ENCODE assay signal across 1 cellular context in the genomic region with DNA sequence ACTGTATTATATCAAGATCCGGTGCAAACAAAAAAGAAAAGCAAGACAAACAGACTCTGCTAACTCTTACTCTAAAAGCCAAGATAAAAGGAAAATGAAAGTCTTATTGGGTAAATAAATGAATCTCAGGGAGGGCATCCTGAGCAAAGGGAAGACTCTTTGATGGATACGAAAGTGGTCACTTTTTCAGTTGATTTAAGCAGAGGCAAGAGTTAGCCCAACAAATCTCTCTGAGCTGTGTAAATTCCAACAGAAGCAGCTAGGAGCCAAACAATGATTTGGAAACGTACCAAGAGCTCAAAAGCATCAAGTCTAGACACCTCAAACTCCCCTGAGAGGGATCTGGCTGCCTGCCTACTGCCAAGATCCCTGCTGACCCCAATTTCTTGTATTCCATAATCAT.
TF ChIP-seq lines count a peak whose summit lies in the region.

No MANE protein-coding gene starts in this region.

TF ChIP-seq in HepG2, 621 proteins besides CTCF, POLR2A, EP300 and RAD21 (continued from another document):
- TF ChIP-seq, protein P1, sequence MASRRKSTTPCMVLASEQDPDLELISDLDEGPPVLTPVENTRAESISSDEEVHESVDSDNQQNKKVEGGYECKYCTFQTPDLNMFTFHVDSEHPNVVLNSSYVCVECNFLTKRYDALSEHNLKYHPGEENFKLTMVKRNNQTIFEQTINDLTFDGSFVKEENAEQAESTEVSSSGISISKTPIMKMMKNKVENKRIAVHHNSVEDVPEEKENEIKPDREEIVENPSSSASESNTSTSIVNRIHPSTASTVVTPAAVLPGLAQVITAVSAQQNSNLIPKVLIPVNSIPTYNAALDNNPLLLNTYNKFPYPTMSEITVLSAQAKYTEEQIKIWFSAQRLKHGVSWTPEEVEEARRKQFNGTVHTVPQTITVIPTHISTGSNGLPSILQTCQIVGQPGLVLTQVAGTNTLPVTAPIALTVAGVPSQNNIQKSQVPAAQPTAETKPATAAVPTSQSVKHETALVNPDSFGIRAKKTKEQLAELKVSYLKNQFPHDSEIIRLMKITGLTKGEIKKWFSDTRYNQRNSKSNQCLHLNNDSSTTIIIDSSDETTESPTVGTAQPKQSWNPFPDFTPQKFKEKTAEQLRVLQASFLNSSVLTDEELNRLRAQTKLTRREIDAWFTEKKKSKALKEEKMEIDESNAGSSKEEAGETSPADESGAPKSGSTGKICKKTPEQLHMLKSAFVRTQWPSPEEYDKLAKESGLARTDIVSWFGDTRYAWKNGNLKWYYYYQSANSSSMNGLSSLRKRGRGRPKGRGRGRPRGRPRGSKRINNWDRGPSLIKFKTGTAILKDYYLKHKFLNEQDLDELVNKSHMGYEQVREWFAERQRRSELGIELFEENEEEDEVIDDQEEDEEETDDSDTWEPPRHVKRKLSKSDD (CRISPR knock-in tag; IDR thresholded peaks at IDR 0.05; ENCODE audit: low read depth): no peak
- TF ChIP-seq HMG20A (CRISPR knock-in tag; IDR thresholded peaks at IDR 0.05; ENCODE audit: borderline replicate concordance) (peak; percentile 52; the same call in 1 of the 2 replicates), JUN (CRISPR knock-in tag; IDR thresholded peaks at IDR 0.05) (no peak), TEAD3 (CRISPR knock-in tag; optimal IDR thresholded peaks at IDR 0.05; ENCODE audit: borderline replicate concordance) (peak; percentile 50), ZMYM3 (CRISPR knock-in tag; IDR thresholded peaks at IDR 0.05) (no peak), MATR3 (CRISPR knock-in tag; IDR thresholded peaks at IDR 0.05) (no peak), ZNF75D (CRISPR knock-in tag; IDR thresholded peaks at IDR 0.05; ENCODE audit: borderline replicate concordance) (no peak), GATA4 (IDR thresholded peaks at IDR 0.05; ENCODE audit: borderline replicate concordance, low read depth) (peak; percentile 16; the same call in 1 of the 2 replicates), PAX8 (CRISPR knock-in tag; IDR thresholded peaks at IDR 0.05; ENCODE audit: borderline replicate concordance) (no peak), MXI1 (IDR thresholded peaks at IDR 0.05; ENCODE audit: borderline replicate concordance, low read depth, low read length) (no peak), BCL6 (CRISPR knock-in tag; IDR thresholded peaks at IDR 0.05) (peak; percentile 34), SP5 (CRISPR knock-in tag; IDR thresholded peaks at IDR 0.05; ENCODE audit: borderline replicate concordance, low read depth) (peak; percentile 45; the same call in 1 of the 2 replicates), SOX5 (CRISPR knock-in tag; IDR thresholded peaks at IDR 0.05; ENCODE audit: borderline replicate concordance) (0 out of 2 replicates have a peak, but pooled peaks have one; percentile 35), NCOR1 (IDR thresholded peaks at IDR 0.05; ENCODE audit: borderline replicate concordance, low read length) (no peak), CEBPG (CRISPR knock-in tag; IDR thresholded peaks at IDR 0.05) (0 out of 2 replicates have a peak, but pooled peaks have one; percentile 20)
- TF ChIP-seq, protein P2, sequence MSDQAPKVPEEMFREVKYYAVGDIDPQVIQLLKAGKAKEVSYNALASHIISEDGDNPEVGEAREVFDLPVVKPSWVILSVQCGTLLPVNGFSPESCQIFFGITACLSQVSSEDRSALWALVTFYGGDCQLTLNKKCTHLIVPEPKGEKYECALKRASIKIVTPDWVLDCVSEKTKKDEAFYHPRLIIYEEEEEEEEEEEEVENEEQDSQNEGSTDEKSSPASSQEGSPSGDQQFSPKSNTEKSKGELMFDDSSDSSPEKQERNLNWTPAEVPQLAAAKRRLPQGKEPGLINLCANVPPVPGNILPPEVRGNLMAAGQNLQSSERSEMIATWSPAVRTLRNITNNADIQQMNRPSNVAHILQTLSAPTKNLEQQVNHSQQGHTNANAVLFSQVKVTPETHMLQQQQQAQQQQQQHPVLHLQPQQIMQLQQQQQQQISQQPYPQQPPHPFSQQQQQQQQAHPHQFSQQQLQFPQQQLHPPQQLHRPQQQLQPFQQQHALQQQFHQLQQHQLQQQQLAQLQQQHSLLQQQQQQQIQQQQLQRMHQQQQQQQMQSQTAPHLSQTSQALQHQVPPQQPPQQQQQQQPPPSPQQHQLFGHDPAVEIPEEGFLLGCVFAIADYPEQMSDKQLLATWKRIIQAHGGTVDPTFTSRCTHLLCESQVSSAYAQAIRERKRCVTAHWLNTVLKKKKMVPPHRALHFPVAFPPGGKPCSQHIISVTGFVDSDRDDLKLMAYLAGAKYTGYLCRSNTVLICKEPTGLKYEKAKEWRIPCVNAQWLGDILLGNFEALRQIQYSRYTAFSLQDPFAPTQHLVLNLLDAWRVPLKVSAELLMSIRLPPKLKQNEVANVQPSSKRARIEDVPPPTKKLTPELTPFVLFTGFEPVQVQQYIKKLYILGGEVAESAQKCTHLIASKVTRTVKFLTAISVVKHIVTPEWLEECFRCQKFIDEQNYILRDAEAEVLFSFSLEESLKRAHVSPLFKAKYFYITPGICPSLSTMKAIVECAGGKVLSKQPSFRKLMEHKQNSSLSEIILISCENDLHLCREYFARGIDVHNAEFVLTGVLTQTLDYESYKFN (CRISPR knock-in tag; conservative IDR thresholded peaks at IDR 0.05): peak; percentile 47; the same call in 1 of the 2 replicates
